36 cellular contexts compared by ENCODE assay signal in the genomic region with DNA sequence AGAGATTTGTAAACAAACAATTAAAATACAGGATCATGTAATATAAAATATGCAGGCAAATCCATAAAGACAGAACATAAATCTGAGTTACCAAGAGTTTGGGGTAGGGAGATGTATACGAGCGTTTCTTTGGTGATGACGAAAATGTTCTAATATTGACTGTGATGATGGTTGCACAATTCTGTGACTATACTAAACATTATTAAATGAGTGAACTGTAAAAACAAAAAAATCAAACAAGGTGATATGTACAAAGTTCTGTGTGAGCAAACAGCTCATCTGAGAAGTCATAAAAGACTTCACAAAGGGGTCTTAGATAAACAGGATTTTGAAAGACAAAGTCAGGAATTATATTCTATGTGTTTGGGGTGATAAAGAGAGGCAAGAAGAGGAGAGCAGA.
"Had no signal": no experiment of that assay in that cellular context is flagged by ENCODE, and none has a peak within 500 bp of the region (broad histone marks: within the 10 kb centered on the region; RNA-seq: fewer than 3 reads in every experiment).

No MANE protein-coding gene starts in this region.

- H3K27me3 Mint-ChIP-seq: activated CD4-positive, alpha-beta memory T cell treated with anti-CD3 and anti-CD28 coated beads, Interleukin-2, amount 10 ng/mL, durations not matched to agents 7 days and 5 days; activated CD4-positive, alpha-beta T cell treated with anti-CD3 and anti-CD28 coated beads for 36 hours; activated CD4-positive, alpha-beta T cell treated with anti-CD3 and anti-CD28 coated beads, Interleukin-2, amount 10 ng/mL, durations not matched to agents 24 days and 14 days; activated CD8-positive, alpha-beta memory T cell treated with anti-CD3 and anti-CD28 coated beads, Interleukin-2, amount 10 ng/mL, durations not matched to agents 7 days and 5 days; activated naive CD8-positive, alpha-beta T cell treated with anti-CD3 and anti-CD28 coated beads for 36 hours; activated T-cell treated with anti-CD3 and anti-CD28 coated beads, Interleukin-2, amount 50 U/mL, for 24 hours had no signal

- H3K36me3 Mint-ChIP-seq: WTC11 had no signal

- H3K4me3 Mint-ChIP-seq: activated CD4-positive, alpha-beta memory T cell treated with anti-CD3 and anti-CD28 coated beads, Interleukin-2, amount 10 ng/mL, durations not matched to agents 7 days and 5 days; activated CD4-positive, alpha-beta T cell treated with anti-CD3 and anti-CD28 coated beads for 36 hours; activated CD4-positive, alpha-beta T cell treated with anti-CD3 and anti-CD28 coated beads, Interleukin-2, amount 10 ng/mL, durations not matched to agents 24 days and 14 days; activated CD8-positive, alpha-beta memory T cell treated with anti-CD3 and anti-CD28 coated beads, Interleukin-2, amount 10 ng/mL, durations not matched to agents 7 days and 5 days; activated CD8-positive, alpha-beta T cell treated with anti-CD3 and anti-CD28 coated beads, Interleukin-2, amount 10 ng/mL, durations not matched to agents 7 days and 5 days; activated naive CD8-positive, alpha-beta T cell treated with anti-CD3 and anti-CD28 coated beads for 36 hours; activated T-cell treated with anti-CD3 and anti-CD28 coated beads, Interleukin-2, amount 50 U/mL, for 24 hours; T-helper 1 cell treated with Interleukin-12 subunit alpha and Interleukin-12 subunit beta and Interleukin-4 antibody, amounts not matched to agents 30 μg/mL and 1 μg/mL, for 36 hours; T-helper 2 cell treated with Interferon-gamma antibody and Interleukin-4, amounts not matched to agents 5 μg/mL and 100 μg/mL, for 36 hours; WTC11 had no signal

- H3K4me1 Mint-ChIP-seq: activated CD4-positive, alpha-beta memory T cell treated with anti-CD3 and anti-CD28 coated beads, Interleukin-2, amount 10 ng/mL, durations not matched to agents 7 days and 5 days; activated CD4-positive, alpha-beta T cell treated with anti-CD3 and anti-CD28 coated beads for 36 hours; activated CD8-positive, alpha-beta memory T cell treated with anti-CD3 and anti-CD28 coated beads, Interleukin-2, amount 10 ng/mL, durations not matched to agents 7 days and 5 days; activated naive CD8-positive, alpha-beta T cell treated with anti-CD3 and anti-CD28 coated beads for 36 hours; WTC11 had no signal

- H3K27me3 ChIP-seq: adrenal gland, body of pancreas, brain microvascular endothelial cell, breast epithelium had no signal

- H3K36me3 ChIP-seq: adrenal gland, brain microvascular endothelial cell had no signal

- DNase-seq: activated CD4-positive, alpha-beta memory T cell treated with anti-CD3 and anti-CD28 coated beads, Interleukin-2, amount 10 ng/mL, durations not matched to agents 7 days and 5 days; activated CD4-positive, alpha-beta T cell treated with anti-CD3 and anti-CD28 coated beads for 1 hour; activated CD4-positive, alpha-beta T cell treated with anti-CD3 and anti-CD28 coated beads for 36 hours; activated CD4-positive, alpha-beta T cell treated with anti-CD3 and anti-CD28 coated beads, Interleukin-2, amount 10 ng/mL, durations not matched to agents 24 days and 14 days; activated CD4-positive, alpha-beta T cell treated with anti-CD3 and anti-CD28 coated beads, Interleukin-2, amount 50 U/mL, for 1 hour; activated CD4-positive, alpha-beta T cell treated with anti-CD3 and anti-CD28 coated beads, Interleukin-2, amount 50 U/mL, for 4 hours; activated CD4-positive, CD25-positive, alpha-beta regulatory T cell; activated CD8-positive, alpha-beta memory T cell treated with anti-CD3 and anti-CD28 coated beads for 24 hours; activated CD8-positive, alpha-beta memory T cell treated with anti-CD3 and anti-CD28 coated beads, Interleukin-2, amount 10 ng/mL, durations not matched to agents 7 days and 5 days; activated CD8-positive, alpha-beta memory T cell treated with anti-CD3 and anti-CD28 coated beads, Interleukin-2, amount 50 U/mL, for 48 hours; activated CD8-positive, alpha-beta T cell treated with anti-CD3 and anti-CD28 coated beads, Interleukin-2, amount 10 ng/mL, durations not matched to agents 7 days and 5 days; activated effector memory CD4-positive, alpha-beta T cell treated with anti-CD3 and anti-CD28 coated beads, Interleukin-2, amount 50 U/mL, for 16 hours; activated gamma-delta T cell treated with Interleukin-2 at 50 U/mL for 16 hours; activated naive CD4-positive, alpha-beta T cell; activated naive CD8-positive, alpha-beta T cell treated with anti-CD3 and anti-CD28 coated beads for 36 hours; activated T-cell treated with anti-CD3 and anti-CD28 coated beads, Interleukin-2, amount 50 U/mL, for 24 hours; adrenal gland; amniotic stem cell; aorta; body of pancreas; brain microvascular endothelial cell; central memory CD4-positive, alpha-beta T cell; SW 1271; T-helper 1 cell; T-helper 2 cell; T-helper 9 cell had no signal

- H3K27ac ChIP-seq: adrenal gland, body of pancreas, brain microvascular endothelial cell, breast epithelium, VCaP had no signal

- H3K9me3 Mint-ChIP-seq: activated CD4-positive, alpha-beta memory T cell treated with anti-CD3 and anti-CD28 coated beads, Interleukin-2, amount 10 ng/mL, durations not matched to agents 7 days and 5 days; activated CD4-positive, alpha-beta T cell treated with anti-CD3 and anti-CD28 coated beads, Interleukin-2, amount 10 ng/mL, durations not matched to agents 24 days and 14 days; activated naive CD4-positive, alpha-beta T cell treated with anti-CD3 and anti-CD28 coated beads, Interleukin-2, amount 50 U/mL, for 72 hours; activated naive CD8-positive, alpha-beta T cell treated with anti-CD3 and anti-CD28 coated beads for 36 hours; activated T-cell treated with anti-CD3 and anti-CD28 coated beads, Interleukin-2, amount 50 U/mL, for 24 hours; T-helper 1 cell treated with Interleukin-12 subunit alpha and Interleukin-12 subunit beta and Interleukin-4 antibody, amounts not matched to agents 30 μg/mL and 1 μg/mL, for 36 hours; T-helper 2 cell treated with Interferon-gamma antibody and Interleukin-4, amounts not matched to agents 5 μg/mL and 100 μg/mL, for 36 hours; WTC11 had no signal

- ATAC-seq: activated CD4-positive, alpha-beta T cell treated with anti-CD3 and anti-CD28 coated beads for 36 hours; activated CD4-positive, CD25-positive, alpha-beta regulatory T cell treated with anti-CD3 and anti-CD28 coated beads, Interleukin-2, amount 50 U/mL, for 24 hours; activated CD8-positive, alpha-beta memory T cell treated with anti-CD3 and anti-CD28 coated beads, Interleukin-2, amount 10 ng/mL, durations not matched to agents 7 days and 5 days; activated CD8-positive, alpha-beta T cell treated with anti-CD3 and anti-CD28 coated beads, Interleukin-2, amount 10 ng/mL, durations not matched to agents 7 days and 5 days; activated naive CD4-positive, alpha-beta T cell treated with anti-CD3 and anti-CD28 coated beads, Interleukin-2, amount 50 U/mL, for 72 hours; body of pancreas; WTC11 had no signal

- H3K4me3 ChIP-seq: adrenal gland, body of pancreas, breast epithelium had no signal

- H3K27ac Mint-ChIP-seq: activated CD4-positive, alpha-beta memory T cell treated with anti-CD3 and anti-CD28 coated beads, Interleukin-2, amount 10 ng/mL, durations not matched to agents 7 days and 5 days; activated CD4-positive, alpha-beta T cell treated with anti-CD3 and anti-CD28 coated beads for 36 hours; activated CD4-positive, alpha-beta T cell treated with anti-CD3 and anti-CD28 coated beads, Interleukin-2, amount 10 ng/mL, durations not matched to agents 24 days and 14 days; activated CD8-positive, alpha-beta memory T cell treated with anti-CD3 and anti-CD28 coated beads, Interleukin-2, amount 10 ng/mL, durations not matched to agents 7 days and 5 days; activated CD8-positive, alpha-beta T cell treated with anti-CD3 and anti-CD28 coated beads, Interleukin-2, amount 10 ng/mL, durations not matched to agents 7 days and 5 days; activated naive CD4-positive, alpha-beta T cell treated with anti-CD3 and anti-CD28 coated beads, Interleukin-2, amount 50 U/mL, for 72 hours; activated naive CD8-positive, alpha-beta T cell treated with anti-CD3 and anti-CD28 coated beads for 36 hours; activated T-cell treated with anti-CD3 and anti-CD28 coated beads, Interleukin-2, amount 50 U/mL, for 24 hours; T-helper 1 cell treated with Interleukin-12 subunit alpha and Interleukin-12 subunit beta and Interleukin-4 antibody, amounts not matched to agents 30 μg/mL and 1 μg/mL, for 36 hours; T-helper 2 cell treated with Interferon-gamma antibody and Interleukin-4, amounts not matched to agents 5 μg/mL and 100 μg/mL, for 36 hours; WTC11 had no signal

- FAIRE-seq: astrocyte, colon, TTC549 had no signal

- H3K9me3 ChIP-seq: adrenal gland, body of pancreas, breast epithelium had no signal

- H3K4me1 ChIP-seq: adrenal gland, body of pancreas, breast epithelium had no signal
